19 cellular contexts compared by ENCODE assay signal in genomic region chr15:42725331-42725903, GRCh38.
"Had no signal": no experiment of that assay in that cellular context is flagged by ENCODE, and none has a peak within 500 bp of the region (broad histone marks: within the 10 kb centered on the region; RNA-seq: fewer than 3 reads in every experiment).

No MANE protein-coding gene starts in this region.

- H3K27ac Mint-ChIP-seq: activated CD4-positive, alpha-beta memory T cell treated with anti-CD3 and anti-CD28 coated beads, Interleukin-2, amount 10 ng/mL, durations not matched to agents 7 days and 5 days; activated CD4-positive, alpha-beta T cell treated with anti-CD3 and anti-CD28 coated beads, Interleukin-2, amount 10 ng/mL, durations not matched to agents 7 days and 5 days; activated naive CD4-positive, alpha-beta T cell treated with anti-CD3 and anti-CD28 coated beads, Interleukin-2, amount 10 ng/mL, durations not matched to agents 7 days and 5 days; dendritic cell treated with granulocyte-macrophage colony-stimulating factor and Interleukin-4, amounts not matched to agents 40 ng/mL and 50 ng/mL, for 4 days; endodermal cell; nephron; T-helper 17 cell had no signal

- H3K4me1 Mint-ChIP-seq: activated CD4-positive, alpha-beta memory T cell treated with anti-CD3 and anti-CD28 coated beads, Interleukin-2, amount 10 ng/mL, durations not matched to agents 7 days and 5 days; activated CD4-positive, alpha-beta T cell treated with anti-CD3 and anti-CD28 coated beads, Interleukin-2, amount 10 ng/mL, durations not matched to agents 7 days and 5 days; activated naive CD4-positive, alpha-beta T cell treated with anti-CD3 and anti-CD28 coated beads, Interleukin-2, amount 10 ng/mL, durations not matched to agents 7 days and 5 days had no signal

- ATAC-seq: left cardiac atrium; left ventricle myocardium superior; mucosa of descending colon; pancreas; SK-N-SH treated with all-trans-retinoic acid at 6 μM for 48 hours; stimulated activated naive CD8-positive, alpha-beta T cell treated with anti-CD3 and anti-CD28 coated beads, Interleukin-15, Interleukin-2, amounts not matched to agents 100 U/mL and 50 U/mL, for 24 hours; T-helper 17 cell; upper lobe of right lung had no signal

- DNase-seq: activated CD4-positive, alpha-beta memory T cell treated with anti-CD3 and anti-CD28 coated beads, Interleukin-2, amount 10 ng/mL, durations not matched to agents 7 days and 5 days; activated CD4-positive, alpha-beta T cell treated with anti-CD3 and anti-CD28 coated beads, Interleukin-2, amount 10 ng/mL, durations not matched to agents 7 days and 5 days; activated CD4-positive, CD25-positive, alpha-beta regulatory T cell treated with anti-CD3 and anti-CD28 coated beads, Interleukin-2, amount 50 U/mL, for 72 hours; activated gamma-delta T cell; activated naive CD4-positive, alpha-beta T cell treated with anti-CD3 and anti-CD28 coated beads, Interleukin-2, amount 10 ng/mL, durations not matched to agents 7 days and 5 days; amygdala; central memory CD4-positive, alpha-beta T cell; endodermal cell; left cardiac atrium; left ventricle myocardium superior; mucosa of descending colon; spleen; stimulated activated naive CD8-positive, alpha-beta T cell treated with anti-CD3 and anti-CD28 coated beads, Interleukin-15, Interleukin-2, amounts not matched to agents 100 U/mL and 50 U/mL, for 24 hours; T-helper 17 cell; upper lobe of right lung had no signal

- H3K9me3 Mint-ChIP-seq: activated CD4-positive, alpha-beta memory T cell treated with anti-CD3 and anti-CD28 coated beads, Interleukin-2, amount 10 ng/mL, durations not matched to agents 7 days and 5 days; activated CD4-positive, alpha-beta T cell treated with anti-CD3 and anti-CD28 coated beads, Interleukin-2, amount 10 ng/mL, durations not matched to agents 7 days and 5 days; activated naive CD4-positive, alpha-beta T cell treated with anti-CD3 and anti-CD28 coated beads, Interleukin-2, amount 10 ng/mL, durations not matched to agents 7 days and 5 days; dendritic cell treated with granulocyte-macrophage colony-stimulating factor and Interleukin-4, amounts not matched to agents 40 ng/mL and 50 ng/mL, for 4 days; endodermal cell; nephron had no signal

- H3K27me3 Mint-ChIP-seq: activated CD4-positive, alpha-beta memory T cell treated with anti-CD3 and anti-CD28 coated beads, Interleukin-2, amount 10 ng/mL, durations not matched to agents 7 days and 5 days; activated CD4-positive, alpha-beta T cell treated with anti-CD3 and anti-CD28 coated beads, Interleukin-2, amount 10 ng/mL, durations not matched to agents 7 days and 5 days; activated naive CD4-positive, alpha-beta T cell treated with anti-CD3 and anti-CD28 coated beads, Interleukin-2, amount 10 ng/mL, durations not matched to agents 7 days and 5 days; dendritic cell treated with granulocyte-macrophage colony-stimulating factor and Interleukin-4, amounts not matched to agents 40 ng/mL and 50 ng/mL, for 4 days; T-helper 17 cell had no signal

- H3K4me3 Mint-ChIP-seq: activated CD4-positive, alpha-beta memory T cell treated with anti-CD3 and anti-CD28 coated beads, Interleukin-2, amount 10 ng/mL, durations not matched to agents 7 days and 5 days; activated CD4-positive, alpha-beta T cell treated with anti-CD3 and anti-CD28 coated beads, Interleukin-2, amount 10 ng/mL, durations not matched to agents 7 days and 5 days; activated naive CD4-positive, alpha-beta T cell treated with anti-CD3 and anti-CD28 coated beads, Interleukin-2, amount 10 ng/mL, durations not matched to agents 7 days and 5 days; dendritic cell treated with granulocyte-macrophage colony-stimulating factor and Interleukin-4, amounts not matched to agents 40 ng/mL and 50 ng/mL, for 4 days; endodermal cell; nephron; T-helper 17 cell had no signal
